In the genomic region with DNA sequence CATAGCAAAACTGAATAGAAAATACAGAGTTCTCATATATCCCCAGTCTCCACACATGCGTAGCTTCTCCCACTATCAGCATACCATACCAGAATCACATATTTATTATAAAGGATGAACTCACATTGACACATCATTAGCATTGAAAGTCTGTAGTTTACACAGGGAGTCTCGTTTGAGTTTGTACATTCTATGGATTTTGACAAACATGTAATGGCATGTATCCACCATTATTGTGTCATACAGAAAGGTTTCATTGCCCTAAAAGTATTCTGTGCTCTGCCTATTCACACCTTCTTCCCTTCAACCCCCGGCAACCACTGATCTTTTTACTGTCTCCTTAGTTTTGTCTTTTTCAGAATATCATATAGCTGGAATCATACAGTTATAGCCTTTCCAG, we compare ENCODE assay signal across 8 cellular contexts.
"Had no signal": no experiment of that assay in that cellular context is flagged by ENCODE, and none has a peak within 500 bp of the region (broad histone marks: within the 10 kb centered on the region; RNA-seq: fewer than 3 reads in every experiment).

No MANE protein-coding gene starts in this region.

- H3K27ac Mint-ChIP-seq: H9, IgD-negative memory B cell had no signal

- H3K4me1 Mint-ChIP-seq: H9, IgD-negative memory B cell had no signal

- H2AFZ ChIP-seq: GM23248 had no signal

- H3K27me3 Mint-ChIP-seq: IgD-negative memory B cell had no signal

- ATAC-seq: HepG2 had no signal

- H3K27ac ChIP-seq: GM23248, HL-60 had no signal

- H3K4me3 Mint-ChIP-seq: H9, IgD-negative memory B cell had no signal

- H3K9ac ChIP-seq: GM23248 had no signal

- H3K4me3 ChIP-seq: GM23248 had no signal

- DNase-seq: GM23248, GOT3, H9, HCEC 1CT, KBM-7 had no signal
